In the genomic region with DNA sequence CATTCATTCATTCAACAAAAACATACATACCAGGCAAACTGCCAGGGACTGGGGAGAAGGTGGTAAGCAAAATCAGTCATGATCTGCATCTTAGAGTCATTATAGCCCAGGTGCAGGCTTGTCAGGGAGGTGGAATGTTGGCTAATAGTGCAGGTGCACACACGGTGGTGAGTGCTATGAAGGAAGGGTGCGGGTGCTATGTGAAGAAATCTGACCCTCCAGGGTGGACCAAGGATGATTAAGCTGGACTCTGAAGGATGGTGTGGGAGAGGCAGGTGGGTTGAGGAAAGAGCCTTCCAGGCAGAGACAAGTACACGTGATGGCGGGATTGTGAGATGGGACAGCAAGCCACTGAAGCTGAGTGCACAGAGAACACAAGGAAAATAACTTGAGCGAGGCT, we compare ENCODE assay signal across 24 cellular contexts.
"Had no signal": no experiment of that assay in that cellular context is flagged by ENCODE, and none has a peak within 500 bp of the region (broad histone marks: within the 10 kb centered on the region; RNA-seq: fewer than 3 reads in every experiment).

No MANE protein-coding gene starts in this region.

- H3K4me1 ChIP-seq: SJCRH30 had no signal

- H3K4me3 ChIP-seq: MG63, SJCRH30 had no signal

- DNase-seq: IMR-90, KG1, MG63, NCI-H1092, NCI-H1105 treated with DMSO at 0.1 percent for 48 hours, NCI-H1436, NCI-H187, NCI-H2029, NCI-H2081 treated with DMSO at 0.1 percent for 48 hours, NCI-H2171, NCI-H226, NCI-H446, NCI-H510A, NCI-H524 treated with DMSO at 0.1 percent for 48 hours, NCI-H69, NCI-H774, PC-3, SHP77 treated with DMSO at 0.1 percent for 48 hours, SJCRH30 had no signal

- H3K36me3 ChIP-seq: MG63, SJCRH30 had no signal

- FAIRE-seq: HepG2 had no signal

- H3K9me3 ChIP-seq: MG63, SJCRH30 had no signal

- ATAC-seq: HepG2, Panc1, PC-3, Right ventricle myocardium inferior, SK-N-SH treated with all-trans-retinoic acid at 6 μM for 48 hours had no signal

- H3K27ac ChIP-seq: RWPE1, SJCRH30 had no signal

- H3K27me3 ChIP-seq: MG63, SJCRH30 had no signal
